ENCODE assay signal across 1 cellular context in genomic region chr11:122837528-122838346, GRCh38.
A peak's percentile ranks its signal among the peaks of the same experiment; 100 is the strongest.
TF ChIP-seq lines count a peak whose summit lies in the region.

No MANE protein-coding gene starts in this region.

TF ChIP-seq in GM12878, 131 proteins besides CTCF, POLR2A, EP300 and RAD21:
- TF ChIP-seq, protein P1, sequence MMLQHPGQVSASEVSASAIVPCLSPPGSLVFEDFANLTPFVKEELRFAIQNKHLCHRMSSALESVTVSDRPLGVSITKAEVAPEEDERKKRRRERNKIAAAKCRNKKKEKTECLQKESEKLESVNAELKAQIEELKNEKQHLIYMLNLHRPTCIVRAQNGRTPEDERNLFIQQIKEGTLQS (IDR thresholded peaks at IDR 0.05; ENCODE audit: borderline replicate concordance, extremely low read depth, low read depth, low read length), result no peak
- peak; percentile 71 for TF ChIP-seq ATF7 (IDR thresholded peaks at IDR 0.05; ENCODE audit: low read depth)
